ENCODE assay signal across 24 cellular contexts in genomic region chr16:68479271-68479670, GRCh38. TPM values are rescaled to one million over a fixed set of nuclear protein-coding genes. Genes with fewer than 3 reads are reported as not detected.
"Had no signal": no experiment of that assay in that cellular context is flagged by ENCODE, and none has a peak within 500 bp of the region (broad histone marks: within the 10 kb centered on the region; RNA-seq: fewer than 3 reads in every experiment).

No MANE protein-coding gene starts in this region.

- H3K27ac ChIP-seq: body of pancreas, tibial artery had no signal

- H3K9me3 Mint-ChIP-seq: activated CD4-positive, alpha-beta T cell treated with anti-CD3 and anti-CD28 coated beads, Interleukin-2, amount 10 ng/mL, durations not matched to agents 24 days and 14 days; activated CD8-positive, alpha-beta T cell treated with anti-CD3 and anti-CD28 coated beads for 36 hours; activated naive CD4-positive, alpha-beta T cell treated with anti-CD3 and anti-CD28 coated beads, Interleukin-2, amount 50 U/mL, for 24 hours; activated T-helper 1 cell treated with anti-CD3 and anti-CD28 coated beads, Interleukin-12 subunit alpha, Interleukin-12 subunit beta, Interleukin-2, Interleukin-4 antibody, amounts not matched to agents 30 ng/mL and 10 ng/mL and 1 ng/mL, durations not matched to agents 14 hours and 24 hours and 36 hours; natural killer cell treated with Interleukin-12 subunit alpha and Interleukin-12 subunit beta and Interleukin-15 and Interleukin-18, amount 100 ng/mL, for 72 hours; stimulated activated naive CD8-positive, alpha-beta T cell treated with anti-CD3 and anti-CD28 coated beads, Interleukin-15, amount 100 ng/mL, for 72 hours had no signal

- H3K36me3 ChIP-seq: tibial artery had no signal

- H3K4me1 ChIP-seq: body of pancreas, tibial artery had no signal

- H3K36me3 Mint-ChIP-seq: activated naive CD4-positive, alpha-beta T cell treated with anti-CD3 and anti-CD28 coated beads, Interleukin-2, amount 50 U/mL, for 24 hours; natural killer cell treated with Interleukin-12 subunit alpha and Interleukin-12 subunit beta and Interleukin-15 and Interleukin-18, amount 100 ng/mL, for 72 hours had no signal

- H3K4me3 ChIP-seq: body of pancreas, tibial artery had no signal

- ATAC-seq: activated CD4-positive, CD25-positive, alpha-beta regulatory T cell treated with anti-CD3 and anti-CD28 coated beads, Interleukin-2, amount 50 U/mL, for 24 hours; activated CD8-positive, alpha-beta memory T cell treated with anti-CD3 and anti-CD28 coated beads, Interleukin-2, amount 10 ng/mL, durations not matched to agents 7 days and 5 days; activated CD8-positive, alpha-beta T cell treated with anti-CD3 and anti-CD28 coated beads for 36 hours; body of pancreas; left ventricle myocardium superior; natural killer cell treated with Interleukin-12 subunit alpha and Interleukin-12 subunit beta and Interleukin-15 and Interleukin-18, amount 100 ng/mL, for 72 hours; stimulated activated naive CD8-positive, alpha-beta T cell treated with anti-CD3 and anti-CD28 coated beads, Interleukin-15, amount 100 ng/mL, for 72 hours had no signal

- H3K4me1 Mint-ChIP-seq: activated CD4-positive, alpha-beta T cell treated with anti-CD3 and anti-CD28 coated beads, Interleukin-2, amount 10 ng/mL, durations not matched to agents 24 days and 14 days; activated CD8-positive, alpha-beta memory T cell treated with anti-CD3 and anti-CD28 coated beads, Interleukin-2, amount 10 ng/mL, durations not matched to agents 7 days and 5 days; activated naive CD4-positive, alpha-beta T cell treated with anti-CD3 and anti-CD28 coated beads, Interleukin-2, amount 50 U/mL, for 24 hours; stimulated activated naive CD8-positive, alpha-beta T cell treated with anti-CD3 and anti-CD28 coated beads, Interleukin-15, amount 100 ng/mL, for 72 hours had no signal

- H3K27ac Mint-ChIP-seq: activated CD4-positive, alpha-beta T cell treated with anti-CD3 and anti-CD28 coated beads, Interleukin-2, amount 10 ng/mL, durations not matched to agents 24 days and 14 days; activated CD8-positive, alpha-beta memory T cell treated with anti-CD3 and anti-CD28 coated beads, Interleukin-2, amount 10 ng/mL, durations not matched to agents 7 days and 5 days; activated CD8-positive, alpha-beta T cell treated with anti-CD3 and anti-CD28 coated beads for 36 hours; activated naive CD4-positive, alpha-beta T cell treated with anti-CD3 and anti-CD28 coated beads, Interleukin-2, amount 50 U/mL, for 24 hours; activated T-helper 1 cell treated with anti-CD3 and anti-CD28 coated beads, Interleukin-12 subunit alpha, Interleukin-12 subunit beta, Interleukin-2, Interleukin-4 antibody, amounts not matched to agents 30 ng/mL and 10 ng/mL and 1 ng/mL, durations not matched to agents 14 hours and 24 hours and 36 hours; natural killer cell treated with Interleukin-12 subunit alpha and Interleukin-12 subunit beta and Interleukin-15 and Interleukin-18, amount 100 ng/mL, for 72 hours; stimulated activated naive CD8-positive, alpha-beta T cell treated with anti-CD3 and anti-CD28 coated beads, Interleukin-15, amount 100 ng/mL, for 72 hours had no signal

- H3K27me3 Mint-ChIP-seq: activated CD8-positive, alpha-beta T cell treated with anti-CD3 and anti-CD28 coated beads for 36 hours; activated naive CD4-positive, alpha-beta T cell treated with anti-CD3 and anti-CD28 coated beads, Interleukin-2, amount 50 U/mL, for 24 hours; stimulated activated naive CD8-positive, alpha-beta T cell treated with anti-CD3 and anti-CD28 coated beads, Interleukin-15, amount 100 ng/mL, for 72 hours had no signal

- DNase-seq: activated CD4-positive, alpha-beta T cell treated with anti-CD3 and anti-CD28 coated beads, Interleukin-2, amount 10 ng/mL, durations not matched to agents 24 days and 14 days; activated CD8-positive, alpha-beta memory T cell treated with anti-CD3 and anti-CD28 coated beads, Interleukin-2, amount 10 ng/mL, durations not matched to agents 7 days and 5 days; activated CD8-positive, alpha-beta T cell treated with anti-CD3 and anti-CD28 coated beads for 36 hours; activated gamma-delta T cell; anterior cingulate cortex; body of pancreas; dermis blood vessel endothelial cell; effector CD8-positive, alpha-beta T cell; glutamatergic neuron; hippocampal formation; left ventricle myocardium superior; mammary epithelial cell; right cardiac atrium; stimulated activated CD4-positive, alpha-beta T cell treated with anti-CD3 and anti-CD28 coated beads, Interleukin-1b, Interleukin-23, amount 100 ng/mL, for 48 hours; stimulated activated naive CD8-positive, alpha-beta T cell treated with anti-CD3 and anti-CD28 coated beads, Interleukin-15, amount 100 ng/mL, for 72 hours; T-helper 2 cell; tibial artery had no signal

- H3K27me3 ChIP-seq: body of pancreas, tibial artery had no signal

- H3K9me3 ChIP-seq: body of pancreas had no signal

- H3K4me3 Mint-ChIP-seq: activated CD4-positive, alpha-beta T cell treated with anti-CD3 and anti-CD28 coated beads, Interleukin-2, amount 10 ng/mL, durations not matched to agents 24 days and 14 days; activated CD8-positive, alpha-beta memory T cell treated with anti-CD3 and anti-CD28 coated beads, Interleukin-2, amount 10 ng/mL, durations not matched to agents 7 days and 5 days; activated CD8-positive, alpha-beta T cell treated with anti-CD3 and anti-CD28 coated beads for 36 hours; activated naive CD4-positive, alpha-beta T cell treated with anti-CD3 and anti-CD28 coated beads, Interleukin-2, amount 50 U/mL, for 24 hours; activated T-helper 1 cell treated with anti-CD3 and anti-CD28 coated beads, Interleukin-12 subunit alpha, Interleukin-12 subunit beta, Interleukin-2, Interleukin-4 antibody, amounts not matched to agents 30 ng/mL and 10 ng/mL and 1 ng/mL, durations not matched to agents 14 hours and 24 hours and 36 hours; natural killer cell treated with Interleukin-12 subunit alpha and Interleukin-12 subunit beta and Interleukin-15 and Interleukin-18, amount 100 ng/mL, for 72 hours; stimulated activated naive CD8-positive, alpha-beta T cell treated with anti-CD3 and anti-CD28 coated beads, Interleukin-15, amount 100 ng/mL, for 72 hours had no signal

RNA-seq across cellular contexts. Expression of gene SMPD3, which starts 31.0 kb away (rescaled TPM):
- total RNA-seq: cardiac septum, chondrocyte, mammary epithelial cell, pulmonary artery endothelial cell had no signal
- polyA plus RNA-seq: mammary epithelial cell had no signal
